In the genomic region with DNA sequence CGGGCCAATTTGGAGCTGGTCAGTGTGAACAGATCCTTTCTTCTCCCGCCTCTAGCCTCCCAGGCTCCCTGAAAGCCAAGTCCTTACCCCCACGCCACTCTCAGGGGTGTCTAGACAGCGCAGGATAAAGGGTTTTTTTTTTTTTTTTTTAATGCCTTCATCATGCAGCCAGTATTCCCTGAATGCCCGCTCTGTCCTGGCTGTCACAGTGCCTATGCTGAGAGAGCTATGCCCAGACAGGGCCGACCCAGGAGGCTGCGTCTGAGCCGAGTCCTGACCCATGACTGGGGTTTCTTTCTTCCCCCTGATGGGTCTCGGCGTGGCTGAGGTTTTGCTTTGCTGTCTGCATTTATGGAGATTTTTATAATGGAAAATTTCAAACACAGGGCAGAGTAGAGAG, we compare ENCODE assay signal across 16 cellular contexts.
"Had no signal": no experiment of that assay in that cellular context is flagged by ENCODE, and none has a peak within 500 bp of the region (broad histone marks: within the 10 kb centered on the region; RNA-seq: fewer than 3 reads in every experiment).

No MANE protein-coding gene starts in this region.

- H3K4me1 ChIP-seq: right lobe of liver had no signal

- H3K36me3 ChIP-seq: ascending aorta, heart right ventricle, right lobe of liver, vagina had no signal

- H3K27me3 ChIP-seq: ascending aorta, esophagus squamous epithelium, heart right ventricle, right lobe of liver, vagina had no signal

- H3K27ac Mint-ChIP-seq: activated naive CD8-positive, alpha-beta T cell treated with anti-CD3 and anti-CD28 coated beads, Interleukin-2, amount 50 U/mL, for 24 hours; activated T-helper 1 cell treated with anti-CD3 and anti-CD28 coated beads, Interleukin-12 subunit alpha, Interleukin-12 subunit beta, Interleukin-2, Interleukin-4 antibody, amounts not matched to agents 30 ng/mL and 10 ng/mL and 1 ng/mL, durations not matched to agents 14 hours and 24 hours and 36 hours; natural killer cell treated with Interleukin-12 subunit alpha and Interleukin-12 subunit beta and Interleukin-15 and Interleukin-18, amount 100 ng/mL, for 72 hours had no signal

- H3K27me3 Mint-ChIP-seq: activated naive CD8-positive, alpha-beta T cell treated with anti-CD3 and anti-CD28 coated beads, Interleukin-2, amount 50 U/mL, for 24 hours had no signal

- DNase-seq: activated naive CD4-positive, alpha-beta T cell treated with Interleukin-2 at 50 U/mL for 16 hours; activated naive CD8-positive, alpha-beta T cell treated with anti-CD3 and anti-CD28 coated beads, Interleukin-2, amount 50 U/mL, for 24 hours; esophagus squamous epithelium; foreskin fibroblast; heart right ventricle; occipital lobe; right lobe of liver; stimulated activated CD4-positive, alpha-beta T cell treated with anti-CD3 and anti-CD28 coated beads, Interleukin-1b, Interleukin-23, amount 100 ng/mL, for 48 hours; stimulated activated naive CD8-positive, alpha-beta T cell treated with anti-CD3 and anti-CD28 coated beads, Interleukin-15, amount 100 ng/mL, for 72 hours; T-helper 9 cell had no signal

- H3K9me3 Mint-ChIP-seq: activated naive CD8-positive, alpha-beta T cell treated with anti-CD3 and anti-CD28 coated beads, Interleukin-2, amount 50 U/mL, for 24 hours; activated T-helper 1 cell treated with anti-CD3 and anti-CD28 coated beads, Interleukin-12 subunit alpha, Interleukin-12 subunit beta, Interleukin-2, Interleukin-4 antibody, amounts not matched to agents 30 ng/mL and 10 ng/mL and 1 ng/mL, durations not matched to agents 14 hours and 24 hours and 36 hours; natural killer cell treated with Interleukin-12 subunit alpha and Interleukin-12 subunit beta and Interleukin-15 and Interleukin-18, amount 100 ng/mL, for 72 hours; stimulated activated naive CD8-positive, alpha-beta T cell treated with anti-CD3 and anti-CD28 coated beads, Interleukin-15, amount 100 ng/mL, for 72 hours had no signal

- H3K9me3 ChIP-seq: ascending aorta, esophagus squamous epithelium, heart right ventricle, right lobe of liver, vagina had no signal

- H3K36me3 Mint-ChIP-seq: natural killer cell treated with Interleukin-12 subunit alpha and Interleukin-12 subunit beta and Interleukin-15 and Interleukin-18, amount 100 ng/mL, for 72 hours had no signal

- H3K4me3 Mint-ChIP-seq: activated naive CD8-positive, alpha-beta T cell treated with anti-CD3 and anti-CD28 coated beads, Interleukin-2, amount 50 U/mL, for 24 hours; activated T-helper 1 cell treated with anti-CD3 and anti-CD28 coated beads, Interleukin-12 subunit alpha, Interleukin-12 subunit beta, Interleukin-2, Interleukin-4 antibody, amounts not matched to agents 30 ng/mL and 10 ng/mL and 1 ng/mL, durations not matched to agents 14 hours and 24 hours and 36 hours; natural killer cell treated with Interleukin-12 subunit alpha and Interleukin-12 subunit beta and Interleukin-15 and Interleukin-18, amount 100 ng/mL, for 72 hours; stimulated activated naive CD8-positive, alpha-beta T cell treated with anti-CD3 and anti-CD28 coated beads, Interleukin-15, amount 100 ng/mL, for 72 hours had no signal

- H3K27ac ChIP-seq: heart right ventricle, right lobe of liver, SK-N-MC, vagina had no signal

- H3K4me3 ChIP-seq: esophagus squamous epithelium, heart right ventricle, right lobe of liver, SK-N-MC, vagina had no signal

- ATAC-seq: activated naive CD8-positive, alpha-beta T cell treated with anti-CD3 and anti-CD28 coated beads, Interleukin-2, amount 50 U/mL, for 24 hours; left lobe of liver; natural killer cell treated with Interleukin-12 subunit alpha and Interleukin-12 subunit beta and Interleukin-15 and Interleukin-18, amount 100 ng/mL, for 72 hours; right lobe of liver; stimulated activated naive CD8-positive, alpha-beta T cell treated with anti-CD3 and anti-CD28 coated beads, Interleukin-15, amount 100 ng/mL, for 72 hours had no signal
